ENCODE assay signal across 21 cellular contexts in genomic region chr22:30546616-30547015, GRCh38. TPM values are rescaled to one million over a fixed set of nuclear protein-coding genes. Genes with fewer than 3 reads are reported as not detected.
"Had no signal": no experiment of that assay in that cellular context is flagged by ENCODE, and none has a peak within 500 bp of the region (broad histone marks: within the 10 kb centered on the region; RNA-seq: fewer than 3 reads in every experiment).

Gene SEC14L6, minus strand, starts transcription at chr22:30546741. Its CDS starts 59 bp downstream, at chr22:30546682.

- H3K27me3 ChIP-seq: thyroid gland had no signal

- H3K4me3 ChIP-seq: left ventricle myocardium inferior, skin epidermis, thyroid gland had no signal

- H3K27ac ChIP-seq: left ventricle myocardium inferior, skin epidermis, thyroid gland had no signal

- H3K9me3 ChIP-seq: left ventricle myocardium inferior, thyroid gland had no signal

- ATAC-seq: activated CD8-positive, alpha-beta memory T cell treated with anti-CD3 and anti-CD28 coated beads, Interleukin-2, amount 10 ng/mL, durations not matched to agents 7 days and 5 days; activated CD8-positive, alpha-beta T cell treated with anti-CD3 and anti-CD28 coated beads, Interleukin-2, amount 10 ng/mL, durations not matched to agents 7 days and 5 days; activated naive CD8-positive, alpha-beta T cell treated with anti-CD3 and anti-CD28 coated beads, Interleukin-2, amount 50 U/mL, for 24 hours; effector memory CD8-positive, alpha-beta T cell; naive thymus-derived CD4-positive, alpha-beta T cell; sciatic nerve; T-cell had no signal

- DNase-seq: activated B cell treated with CpG ODN at 0.5 μM for 24 hours; activated CD8-positive, alpha-beta memory T cell treated with anti-CD3 and anti-CD28 coated beads, Interleukin-2, amount 10 ng/mL, durations not matched to agents 7 days and 5 days; activated CD8-positive, alpha-beta T cell treated with anti-CD3 and anti-CD28 coated beads, Interleukin-2, amount 10 ng/mL, durations not matched to agents 7 days and 5 days; activated naive CD8-positive, alpha-beta T cell treated with anti-CD3 and anti-CD28 coated beads, Interleukin-2, amount 50 U/mL, for 24 hours; activated T-cell treated with anti-CD3 and anti-CD28 coated beads, Interleukin-2, amount 50 U/mL, for 48 hours; amygdala; caudate nucleus; cortex of kidney; effector memory CD8-positive, alpha-beta T cell; foreskin fibroblast; left ventricle myocardium inferior; midbrain; naive thymus-derived CD4-positive, alpha-beta T cell; stimulated activated CD4-positive, alpha-beta T cell treated with anti-CD3 and anti-CD28 coated beads, Interleukin-12 subunit alpha, Interleukin-12 subunit beta, amount 100 ng/mL, for 4 hours; stimulated activated CD4-positive, alpha-beta T cell treated with anti-CD3 and anti-CD28 coated beads, Interleukin-4, amount 100 ng/mL, for 1 hour; T-cell; thyroid gland had no signal

- H3K36me3 ChIP-seq: left ventricle myocardium inferior, thyroid gland had no signal

RNA-seq across cellular contexts. Expression of gene SEC14L6, which starts in this region (rescaled TPM):
- total RNA-seq: activated B cell treated with CpG ODN at 0.5 μM for 24 hours; activated CD8-positive, alpha-beta T cell treated with anti-CD3 and anti-CD28 coated beads, Interleukin-2, amount 10 ng/mL, durations not matched to agents 7 days and 5 days; activated T-helper 2 cell treated with anti-CD3 and anti-CD28 coated beads, Interferon-gamma antibody, Interleukin-2, Interleukin-4, amounts not matched to agents 10 μg/mL and 5 μg/mL and 100 μg/mL, durations not matched to agents 14 hours and 24 hours and 36 hours; left ventricle myocardium inferior; naive thymus-derived CD4-positive, alpha-beta T cell; T-helper 2 cell treated with Interferon-gamma antibody and Interleukin-4, amounts not matched to agents 100 ng/mL and 5 ng/mL, for 36 hours had no signal
- polyA plus RNA-seq: naive thymus-derived CD4-positive, alpha-beta T cell had no signal
